In the genomic region with DNA sequence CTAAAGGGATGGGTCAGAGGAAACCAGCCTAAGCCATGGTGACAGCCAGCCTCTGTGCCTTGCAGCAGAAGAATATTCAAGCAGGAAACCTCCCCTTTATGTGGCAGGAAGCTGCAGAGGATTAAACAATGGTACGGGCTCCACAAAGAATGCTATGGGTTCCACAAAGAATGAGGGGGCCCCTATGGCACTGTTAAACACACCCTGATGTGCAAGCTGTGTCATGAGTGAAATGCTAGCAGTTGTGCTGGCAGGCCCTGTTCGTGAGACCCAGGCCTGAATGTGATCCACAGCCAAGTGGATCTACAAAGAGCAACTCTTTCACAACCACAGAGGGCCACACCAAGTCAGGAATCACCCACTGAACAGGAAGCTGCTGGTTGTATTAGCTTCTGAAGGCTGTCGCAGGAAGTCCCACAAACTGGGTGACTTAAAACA, we compare ENCODE assay signal across 8 cellular contexts.
DNase-seq lines count a peak whose midpoint lies in the region; ATAC-seq, FAIRE-seq and TF ChIP-seq lines count a peak whose summit lies in the region.

No MANE protein-coding gene starts in this region.

- H4K8ac ChIP-seq in neuronal stem cell (ENCODE audit: low read depth, low read length) = no peak overlapping the region

- no peak overlapping the region for H2BK12ac ChIP-seq in neuronal stem cell (ENCODE audit: low read length)

- H3K4me2 ChIP-seq in neuronal stem cell (ENCODE audit: insufficient read depth, low read length, poor library complexity, severe bottlenecking) = no peak overlapping the region

- H3K9me3 Mint-ChIP-seq in CD4-positive, alpha-beta memory T cell = peaks cover 0 to 3% (median 0%) of the 10 kb centered on the region in 8 donors

- H2BK120ac ChIP-seq in neuronal stem cell (ENCODE audit: low read depth, low read length) = no peak overlapping the region

- no peak overlapping the region for H4K91ac ChIP-seq in neuronal stem cell (ENCODE audit: low read depth, low read length, poor library complexity)

- peak overlapping the region in 1 of 2 donors; percentile 33 for H3K4me3 ChIP-seq in CD4-positive, alpha-beta memory T cell (ENCODE audit: low read length in 2 of 2)
- H3K4me3 ChIP-seq in SJSA1 (no peak overlapping the region), colonic mucosa (no peak overlapping the region), neuronal stem cell (ENCODE audit: low read length in 2 of 2) (no peak overlapping the region), small intestine (ENCODE audit: low read depth in 1 of 2, low read length in 2 of 2) (no peak overlapping the region)

- H2BK5ac ChIP-seq in neuronal stem cell (ENCODE audit: low read length) = no peak overlapping the region

- no peak for TF ChIP-seq CTCF in colonic mucosa (IDR thresholded peaks at IDR 0.05)

- peaks cover 60% of the 10 kb centered on the region for H3K4me1 ChIP-seq in CD4-positive, alpha-beta memory T cell (ENCODE audit: insufficient read depth, low read length)
- peaks cover 10% of the 10 kb centered on the region; the same call in 1 of the 2 replicates for H3K4me1 ChIP-seq in SJSA1 (replicated peaks)
- H3K4me1 ChIP-seq in colonic mucosa = peaks cover 7% of the 10 kb centered on the region
- peaks cover 3 to 13% of the 10 kb centered on the region in 2 donors for H3K4me1 ChIP-seq in neuronal stem cell (ENCODE audit: control insufficient read depth in 2 of 2, insufficient read depth in 1 of 2, low read depth in 1 of 2, low read length in 2 of 2)
- H3K4me1 ChIP-seq in small intestine (ENCODE audit: control insufficient read depth in 2 of 2, insufficient read depth in 1 of 2, low read depth in 1 of 2, low read length in 1 of 2) = no peaks in the 10 kb centered on the region

- no peak overlapping the region for H3K14ac ChIP-seq in neuronal stem cell (ENCODE audit: low read length)

- no peak for ATAC-seq in GM21515 (IDR thresholded peaks at IDR 0.05; ENCODE audit: unreplicated experiment)

- no peak overlapping the region for H2AK5ac ChIP-seq in neuronal stem cell (ENCODE audit: low read depth, low read length)

- H3K9me3 ChIP-seq in CD4-positive, alpha-beta memory T cell (ENCODE audit: control insufficient read depth in 1 of 2, low read length in 2 of 2) = no peaks in the 10 kb centered on the region
- H3K9me3 ChIP-seq in SJSA1 (replicated peaks) = no peaks in the 10 kb centered on the region
- H3K9me3 ChIP-seq in colonic mucosa = no peaks in the 10 kb centered on the region
- H3K9me3 ChIP-seq in neuronal stem cell (replicated peaks in 1 of 2; ENCODE audit: control insufficient read depth in 2 of 2, insufficient read depth in 1 of 2, low read depth in 1 of 2, low read length in 2 of 2) = peaks cover 0 to 16% of the 10 kb centered on the region in 2 donors
- no peaks in the 10 kb centered on the region for H3K9me3 ChIP-seq in small intestine (ENCODE audit: control insufficient read depth, low read depth)

- no CpG with 5 or more reads among the region's 3 CpGs for WGBS in neuronal stem cell (ENCODE audit: extremely low coverage in 2 of 2, insufficient read length in 2 of 2, insufficient replicate concordance in 1 of 2), 2 donors
- WGBS in small intestine, 3 donors = 45 to 66% (median 61%) methylated on average over 3 of the region's 3 CpGs

- no peaks in the 10 kb centered on the region for H3K27me3 Mint-ChIP-seq in CD4-positive, alpha-beta memory T cell

- no peaks in the 10 kb centered on the region for H3K36me3 Mint-ChIP-seq in CD4-positive, alpha-beta memory T cell

- CTCF ChIA-PET in CD4-positive, alpha-beta memory T cell (lab: Charles Lee; ENCODE audit: partially characterized antibody) = interaction anchor here (0.9 to 8.4 kb wide), 3 partner anchors 35 to 83 kb away, joined by 3 to 70 read pairs (median 10); a partner anchor contains a TSS

- H3K9ac ChIP-seq in colonic mucosa (ENCODE audit: low read depth in 2 of 2, low read length in 2 of 2) (no peak overlapping the region), neuronal stem cell (ENCODE audit: low read depth, low read length, poor library complexity) (no peak overlapping the region)

- DNase-seq in CD4-positive, alpha-beta memory T cell = peak; percentile 53 to 66 (median 64)
- DNase-seq in SJSA1 (ENCODE audit: low read depth in 1 of 2, low spot score in 2 of 2) (peak in 1 of 2 experiments; percentile 26), colonic mucosa (no peak), neuronal stem cell (ENCODE audit: low spot score) (no peak), NCI-H2196 (lab: John Stamatoyannopoulos, UW; ENCODE audit: unreplicated experiment) (no peak), HTR-8/SVneo (ENCODE audit: insufficient read length, low spot score) (no peak), small intestine (no peak)

- H3K4me1 Mint-ChIP-seq in CD4-positive, alpha-beta memory T cell = peaks cover 47 to 83% (median 70%) of the 10 kb centered on the region in 4 donors

- no peaks in the 10 kb centered on the region for H3K79me1 ChIP-seq in neuronal stem cell (ENCODE audit: low read depth, low read length)

- H3K4ac ChIP-seq in neuronal stem cell (ENCODE audit: low read length) = no peak overlapping the region

- POLR2A ChIA-PET in CD4-positive, alpha-beta memory T cell (lab: Charles Lee; ENCODE audit: partially characterized antibody) = interaction anchor here (1.0 to 2.2 kb wide), 7 partner anchors 28 to 288 kb away, joined by 4 to 10 read pairs (median 4); a partner anchor contains a TSS

- no peak for FAIRE-seq in HTR-8/SVneo (lab: Jason Lieb, UNC)
- FAIRE-seq in small intestine (lab: Jason Lieb, UNC) = no peak

- peak overlapping the region; percentile 5 to 88 (median 67) for H3K4me3 Mint-ChIP-seq in CD4-positive, alpha-beta memory T cell

- peak overlapping the region; percentile 79 to 98 (median 94) for H3K27ac Mint-ChIP-seq in CD4-positive, alpha-beta memory T cell

- no peak overlapping the region for H3K23ac ChIP-seq in neuronal stem cell (ENCODE audit: low read depth, low read length, poor library complexity)

- no peaks in the 10 kb centered on the region for H3K27me3 ChIP-seq in CD4-positive, alpha-beta memory T cell (ENCODE audit: insufficient read depth, low read length)
- H3K27me3 ChIP-seq in SJSA1 (replicated peaks) (no peaks in the 10 kb centered on the region), colonic mucosa (no peaks in the 10 kb centered on the region), neuronal stem cell (ENCODE audit: control insufficient read depth in 3 of 3, insufficient read depth in 3 of 3, low read depth in 1 of 3, low read length in 3 of 3) (no peaks in the 10 kb centered on the region), small intestine (ENCODE audit: control insufficient read depth in 2 of 2, insufficient read depth in 2 of 2, low read length in 2 of 2) (no peaks in the 10 kb centered on the region)

- H3K18ac ChIP-seq in neuronal stem cell (ENCODE audit: low read length) = peak overlapping the region; percentile 4

- peak overlapping the region; percentile 74 for H2AFZ ChIP-seq in neuronal stem cell (ENCODE audit: low read length)

- intact Hi-C loops in CD4-positive, alpha-beta memory T cell (cut with micrococcal nuclease) = loop anchor here (1.0 kb wide), 2 partner anchors 37 to 69 kb away; a partner anchor contains a TSS
- intact Hi-C loops in colonic mucosa (cut with DNase I) = no loop called here

- no peaks in the 10 kb centered on the region for H3K36me3 ChIP-seq in CD4-positive, alpha-beta memory T cell (ENCODE audit: insufficient read depth, low read length)
- H3K36me3 ChIP-seq in SJSA1 (peaks cover 96% of the 10 kb centered on the region), colonic mucosa (no peaks in the 10 kb centered on the region), neuronal stem cell (replicated peaks in 1 of 2; ENCODE audit: control insufficient read depth in 2 of 2, insufficient read depth in 2 of 2, low read length in 2 of 2) (peaks cover 0 to 2% of the 10 kb centered on the region in 2 donors), small intestine (ENCODE audit: control insufficient read depth in 2 of 2, insufficient read depth in 2 of 2, low read length in 2 of 2) (no peaks in the 10 kb centered on the region)

- H3K27ac ChIP-seq in CD4-positive, alpha-beta memory T cell (ENCODE audit: low read depth, low read length) = peak overlapping the region; percentile 48
- H3K27ac ChIP-seq in SJSA1 (peak overlapping the region; percentile 43; the same call in 1 of the 2 replicates), colonic mucosa (peak overlapping the region; percentile 24), neuronal stem cell (replicated peaks; ENCODE audit: low read length) (peak overlapping the region; percentile 25), small intestine (ENCODE audit: low read depth in 1 of 2, low read length in 1 of 2) (peak overlapping the region in 1 of 2 donors; percentile 75)

- no peak overlapping the region for H2BK15ac ChIP-seq in neuronal stem cell (ENCODE audit: low read length)

Comparison
In these comparisons a context has a peak if more than half of its experiments do, and no peak if none do; other contexts are left out.
1. DNase-seq: peak in CD4-positive, alpha-beta memory T cell (5 of 5); none in colonic mucosa (single experiment), neuronal stem cell (single experiment), NCI-H2196 (single experiment), HTR-8/SVneo (single experiment) and small intestine (single experiment).